Comparison of ENCODE assay signal across 1 cellular context in the genomic region with DNA sequence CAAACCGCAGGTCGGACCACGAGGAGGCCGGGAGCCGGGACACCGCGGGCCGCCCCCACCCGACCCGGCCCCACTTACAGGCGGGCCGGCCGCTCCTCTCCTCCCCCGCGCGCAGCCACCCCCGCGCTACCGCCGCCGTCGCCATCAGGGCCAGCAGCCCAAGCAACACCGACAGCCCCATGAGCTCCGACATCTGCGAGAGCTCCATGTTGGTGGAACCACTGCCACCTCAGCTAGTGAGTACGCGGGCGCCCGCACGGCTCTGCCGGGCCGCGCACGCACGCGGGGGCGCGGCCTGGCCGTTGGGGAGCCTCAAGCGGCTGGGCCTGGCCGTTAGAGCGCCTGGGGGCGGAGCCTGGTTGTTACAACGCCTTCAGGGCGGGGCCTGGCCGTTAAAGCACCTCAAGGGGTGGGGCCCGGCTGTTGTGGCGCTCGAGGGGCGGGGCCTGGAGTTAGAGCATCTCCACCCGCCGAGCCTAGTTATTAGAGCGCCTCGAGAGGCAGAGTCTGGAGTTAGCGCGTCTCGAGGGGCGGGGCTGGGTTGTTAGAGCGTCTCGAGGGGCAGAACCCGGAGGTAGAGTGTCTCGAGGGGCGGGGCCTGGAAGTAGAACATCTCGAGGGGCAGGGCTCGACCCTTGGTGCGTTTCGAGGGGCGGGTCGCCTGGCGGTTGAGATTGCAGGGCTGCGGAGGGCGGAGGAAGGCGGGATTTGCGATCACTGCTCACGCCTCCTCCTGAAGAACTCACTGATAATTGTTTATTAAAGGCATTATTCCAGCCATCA.
TF ChIP-seq lines count a peak whose summit lies in the region.

A gene with protein sequence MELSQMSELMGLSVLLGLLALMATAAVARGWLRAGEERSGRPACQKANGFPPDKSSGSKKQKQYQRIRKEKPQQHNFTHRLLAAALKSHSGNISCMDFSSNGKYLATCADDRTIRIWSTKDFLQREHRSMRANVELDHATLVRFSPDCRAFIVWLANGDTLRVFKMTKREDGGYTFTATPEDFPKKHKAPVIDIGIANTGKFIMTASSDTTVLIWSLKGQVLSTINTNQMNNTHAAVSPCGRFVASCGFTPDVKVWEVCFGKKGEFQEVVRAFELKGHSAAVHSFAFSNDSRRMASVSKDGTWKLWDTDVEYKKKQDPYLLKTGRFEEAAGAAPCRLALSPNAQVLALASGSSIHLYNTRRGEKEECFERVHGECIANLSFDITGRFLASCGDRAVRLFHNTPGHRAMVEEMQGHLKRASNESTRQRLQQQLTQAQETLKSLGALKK (minus strand): TSS at position 238 of the 783 bp plus-strand sequence. CDS start 30 bp downstream, at position 208.

TF ChIP-seq in K562, 482 proteins besides CTCF, POLR2A, EP300 and RAD21 (continued from another document and continues in another):
- TF ChIP-seq ZNF407 (IDR thresholded peaks at IDR 0.05; ENCODE audit: low read depth) (no peak), ZNF561 (CRISPR knock-in tag; conservative IDR thresholded peaks at IDR 0.05) (no peak), SRSF1 (IDR thresholded peaks at IDR 0.05; ENCODE audit: low read depth, low read length) (no peak), HNRNPH1 (optimal IDR thresholded peaks at IDR 0.05; ENCODE audit: low read depth, low read length) (no peak), SP1 (CRISPR knock-in tag; IDR thresholded peaks at IDR 0.05) (peak; percentile 86), MCM3 (IDR thresholded peaks at IDR 0.05) (no peak), FOXP1 (CRISPR knock-in tag; IDR thresholded peaks at IDR 0.05) (no peak), STAT5B (CRISPR knock-in tag; IDR thresholded peaks at IDR 0.05) (no peak), ZNF212 (CRISPR knock-in tag; IDR thresholded peaks at IDR 0.05) (0 out of 2 replicates have a peak, but pooled peaks have one; percentile 66), MTA1 (IDR thresholded peaks at IDR 0.05; ENCODE audit: borderline replicate concordance) (no peak), BMI1 (IDR thresholded peaks at IDR 0.05; ENCODE audit: low read length) (no peak), RBM25 (IDR thresholded peaks at IDR 0.05; ENCODE audit: low read depth, low read length, severe bottlenecking) (peak; percentile 9), FOXK1 (CRISPR knock-in tag; IDR thresholded peaks at IDR 0.05; ENCODE audit: borderline replicate concordance) (0 out of 2 replicates have a peak, but pooled peaks have one; percentile 25), JUND (IDR thresholded peaks at IDR 0.05; ENCODE audit: borderline replicate concordance, low read depth, low read length) (peak; percentile 37; the same call in 1 of the 2 replicates), JUND (tag; IDR thresholded peaks at IDR 0.05; ENCODE audit: borderline replicate concordance, low read depth, low read length) (no peak; the same call in 2 of the 3 replicates), ZNF133 (CRISPR knock-in tag; IDR thresholded peaks at IDR 0.05) (no peak), CBX2 (IDR thresholded peaks at IDR 0.05; ENCODE audit: insufficient read depth, low read length, poor library complexity, severe bottlenecking) (no peak), ADNP (tag; IDR thresholded peaks at IDR 0.05) (no peak), GTF2F1 (IDR thresholded peaks at IDR 0.05; ENCODE audit: low read depth, low read length) (no peak), HDAC8 (tag; IDR thresholded peaks at IDR 0.05) (0 out of 2 replicates have a peak, but pooled peaks have one; percentile 21), CHD2 (IDR thresholded peaks at IDR 0.05; ENCODE audit: low read depth, low read length) (no peak), GTF2A2 (tag; IDR thresholded peaks at IDR 0.05) (peak; percentile 12; the same call in 1 of the 2 replicates), SLC30A9 (CRISPR knock-in tag; IDR thresholded peaks at IDR 0.05) (no peak), ZNF79 (CRISPR knock-in tag; IDR thresholded peaks at IDR 0.05; ENCODE audit: low read depth) (no peak), ZNF124 (CRISPR knock-in tag; IDR thresholded peaks at IDR 0.05) (peak; percentile 8; the same call in 1 of the 2 replicates), ESRRB (CRISPR knock-in tag; IDR thresholded peaks at IDR 0.05; ENCODE audit: borderline replicate concordance) (no peak), ZBTB49 (CRISPR knock-in tag; IDR thresholded peaks at IDR 0.05; ENCODE audit: borderline replicate concordance) (no peak), CHD4 (IDR thresholded peaks at IDR 0.05; ENCODE audit: insufficient read depth, insufficient replicate concordance, low read depth, low read length, poor library complexity, severe bottlenecking) (no peak), NFE2 (IDR thresholded peaks at IDR 0.05; ENCODE audit: low read depth) (no peak), GABPA (tag; conservative IDR thresholded peaks at IDR 0.05; ENCODE audit: low read depth) (no peak)
- TF ChIP-seq, protein P1, sequence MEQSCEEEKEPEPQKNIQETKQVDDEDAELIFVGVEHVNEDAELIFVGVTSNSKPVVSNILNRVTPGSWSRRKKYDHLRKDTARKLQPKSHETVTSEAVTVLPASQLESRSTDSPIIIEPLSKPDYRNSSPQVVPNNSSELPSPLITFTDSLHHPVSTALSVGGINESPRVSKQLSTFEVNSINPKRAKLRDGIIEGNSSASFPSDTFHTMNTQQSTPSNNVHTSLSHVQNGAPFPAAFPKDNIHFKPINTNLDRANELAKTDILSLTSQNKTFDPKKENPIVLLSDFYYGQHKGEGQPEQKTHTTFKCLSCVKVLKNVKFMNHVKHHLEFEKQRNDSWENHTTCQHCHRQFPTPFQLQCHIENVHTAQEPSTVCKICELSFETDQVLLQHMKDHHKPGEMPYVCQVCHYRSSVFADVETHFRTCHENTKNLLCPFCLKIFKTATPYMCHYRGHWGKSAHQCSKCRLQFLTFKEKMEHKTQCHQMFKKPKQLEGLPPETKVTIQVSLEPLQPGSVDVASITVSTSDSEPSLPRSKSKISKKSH (CRISPR knock-in tag; IDR thresholded peaks at IDR 0.05) = no peak
- TF ChIP-seq, protein P2, sequence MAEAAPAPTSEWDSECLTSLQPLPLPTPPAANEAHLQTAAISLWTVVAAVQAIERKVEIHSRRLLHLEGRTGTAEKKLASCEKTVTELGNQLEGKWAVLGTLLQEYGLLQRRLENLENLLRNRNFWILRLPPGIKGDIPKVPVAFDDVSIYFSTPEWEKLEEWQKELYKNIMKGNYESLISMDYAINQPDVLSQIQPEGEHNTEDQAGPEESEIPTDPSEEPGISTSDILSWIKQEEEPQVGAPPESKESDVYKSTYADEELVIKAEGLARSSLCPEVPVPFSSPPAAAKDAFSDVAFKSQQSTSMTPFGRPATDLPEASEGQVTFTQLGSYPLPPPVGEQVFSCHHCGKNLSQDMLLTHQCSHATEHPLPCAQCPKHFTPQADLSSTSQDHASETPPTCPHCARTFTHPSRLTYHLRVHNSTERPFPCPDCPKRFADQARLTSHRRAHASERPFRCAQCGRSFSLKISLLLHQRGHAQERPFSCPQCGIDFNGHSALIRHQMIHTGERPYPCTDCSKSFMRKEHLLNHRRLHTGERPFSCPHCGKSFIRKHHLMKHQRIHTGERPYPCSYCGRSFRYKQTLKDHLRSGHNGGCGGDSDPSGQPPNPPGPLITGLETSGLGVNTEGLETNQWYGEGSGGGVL (CRISPR knock-in tag; IDR thresholded peaks at IDR 0.05) = no peak
- TF ChIP-seq, protein P3, sequence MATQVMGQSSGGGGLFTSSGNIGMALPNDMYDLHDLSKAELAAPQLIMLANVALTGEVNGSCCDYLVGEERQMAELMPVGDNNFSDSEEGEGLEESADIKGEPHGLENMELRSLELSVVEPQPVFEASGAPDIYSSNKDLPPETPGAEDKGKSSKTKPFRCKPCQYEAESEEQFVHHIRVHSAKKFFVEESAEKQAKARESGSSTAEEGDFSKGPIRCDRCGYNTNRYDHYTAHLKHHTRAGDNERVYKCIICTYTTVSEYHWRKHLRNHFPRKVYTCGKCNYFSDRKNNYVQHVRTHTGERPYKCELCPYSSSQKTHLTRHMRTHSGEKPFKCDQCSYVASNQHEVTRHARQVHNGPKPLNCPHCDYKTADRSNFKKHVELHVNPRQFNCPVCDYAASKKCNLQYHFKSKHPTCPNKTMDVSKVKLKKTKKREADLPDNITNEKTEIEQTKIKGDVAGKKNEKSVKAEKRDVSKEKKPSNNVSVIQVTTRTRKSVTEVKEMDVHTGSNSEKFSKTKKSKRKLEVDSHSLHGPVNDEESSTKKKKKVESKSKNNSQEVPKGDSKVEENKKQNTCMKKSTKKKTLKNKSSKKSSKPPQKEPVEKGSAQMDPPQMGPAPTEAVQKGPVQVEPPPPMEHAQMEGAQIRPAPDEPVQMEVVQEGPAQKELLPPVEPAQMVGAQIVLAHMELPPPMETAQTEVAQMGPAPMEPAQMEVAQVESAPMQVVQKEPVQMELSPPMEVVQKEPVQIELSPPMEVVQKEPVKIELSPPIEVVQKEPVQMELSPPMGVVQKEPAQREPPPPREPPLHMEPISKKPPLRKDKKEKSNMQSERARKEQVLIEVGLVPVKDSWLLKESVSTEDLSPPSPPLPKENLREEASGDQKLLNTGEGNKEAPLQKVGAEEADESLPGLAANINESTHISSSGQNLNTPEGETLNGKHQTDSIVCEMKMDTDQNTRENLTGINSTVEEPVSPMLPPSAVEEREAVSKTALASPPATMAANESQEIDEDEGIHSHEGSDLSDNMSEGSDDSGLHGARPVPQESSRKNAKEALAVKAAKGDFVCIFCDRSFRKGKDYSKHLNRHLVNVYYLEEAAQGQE (CRISPR knock-in tag; IDR thresholded peaks at IDR 0.05; ENCODE audit: low read depth) = peak; percentile 82; the same call in 1 of the 2 replicates
- TF ChIP-seq, protein P4, sequence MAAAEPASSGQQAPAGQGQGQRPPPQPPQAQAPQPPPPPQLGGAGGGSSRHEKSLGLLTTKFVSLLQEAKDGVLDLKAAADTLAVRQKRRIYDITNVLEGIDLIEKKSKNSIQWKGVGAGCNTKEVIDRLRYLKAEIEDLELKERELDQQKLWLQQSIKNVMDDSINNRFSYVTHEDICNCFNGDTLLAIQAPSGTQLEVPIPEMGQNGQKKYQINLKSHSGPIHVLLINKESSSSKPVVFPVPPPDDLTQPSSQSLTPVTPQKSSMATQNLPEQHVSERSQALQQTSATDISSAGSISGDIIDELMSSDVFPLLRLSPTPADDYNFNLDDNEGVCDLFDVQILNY (CRISPR knock-in tag; IDR thresholded peaks at IDR 0.05) = no peak
